ENCODE assay signal across 10 cellular contexts in genomic region chr7:124263232-124263827, GRCh38.
DNase-seq lines count a peak whose midpoint lies in the region; ATAC-seq, FAIRE-seq and TF ChIP-seq lines count a peak whose summit lies in the region.
"Had no signal": no experiment of that assay in that cellular context is flagged by ENCODE, and none has a peak within 500 bp of the region (broad histone marks: within the 10 kb centered on the region; RNA-seq: fewer than 3 reads in every experiment).

No MANE protein-coding gene starts in this region.

- no peaks in the 10 kb centered on the region for H3K36me3 ChIP-seq in GM23338 (ENCODE audit: insufficient read depth)
- H3K36me3 ChIP-seq in thyroid gland, result no peaks in the 10 kb centered on the region

- no peaks in the 10 kb centered on the region for H3K9me2 ChIP-seq in GM23338 (ENCODE audit: insufficient read depth)

- H3K36me3 Mint-ChIP-seq in GM23338 (ENCODE audit: low read depth), result no peaks in the 10 kb centered on the region
- no peaks in the 10 kb centered on the region for H3K36me3 Mint-ChIP-seq in activated naive CD8-positive, alpha-beta T cell treated with anti-CD3 and anti-CD28 coated beads, Interleukin-2, amount 50 U/mL, for 24 hours (ENCODE audit: low read depth)

- TF ChIP-seq POLR2A in thyroid gland (IDR thresholded peaks at IDR 0.05), result no peak
- TF ChIP-seq POLR2A in lower leg skin (IDR thresholded peaks at IDR 0.05), result no peak

- peak overlapping the region; percentile 24 for H3K4me2 ChIP-seq in GM23338

- peaks cover 34% of the 10 kb centered on the region for H3K4me1 ChIP-seq in GM23338 (ENCODE audit: insufficient read depth)
- no peaks in the 10 kb centered on the region for H3K4me1 ChIP-seq in thyroid gland

- DNase-seq in GM18507 (ENCODE audit: extremely low spot score, insufficient read length, low read depth), result no peak
- peak; percentile 68 for DNase-seq in GM23338 (ENCODE audit: low spot score)
- peak; percentile 37 for DNase-seq in HK-2 (ENCODE audit: unreplicated experiment)
- peak; percentile 4 for DNase-seq in fibroblast of pulmonary artery (ENCODE audit: low read depth)
- no peak for DNase-seq in thyroid gland
- no peak for DNase-seq in lower leg skin (ENCODE audit: low spot score in 2 of 2)
- DNase-seq in NCI-H2196 (lab: John Stamatoyannopoulos, UW; ENCODE audit: unreplicated experiment), result no peak
- DNase-seq in activated naive CD8-positive, alpha-beta T cell treated with anti-CD3 and anti-CD28 coated beads, Interleukin-2, amount 50 U/mL, for 24 hours, result no peak
- DNase-seq: foreskin melanocyte had no signal

- H3K9me3 Mint-ChIP-seq in GM23338, result no peaks in the 10 kb centered on the region
- H3K9me3 Mint-ChIP-seq in activated naive CD8-positive, alpha-beta T cell treated with anti-CD3 and anti-CD28 coated beads, Interleukin-2, amount 50 U/mL, for 24 hours, result no peaks in the 10 kb centered on the region

- no peaks in the 10 kb centered on the region for H4K20me1 ChIP-seq in GM23338 (replicated peaks; ENCODE audit: insufficient read depth)

- no peak overlapping the region for H3K4me3 Mint-ChIP-seq in GM23338
- H3K4me3 Mint-ChIP-seq in activated naive CD8-positive, alpha-beta T cell treated with anti-CD3 and anti-CD28 coated beads, Interleukin-2, amount 50 U/mL, for 24 hours, result no peak overlapping the region

- peak; percentile 42 for FAIRE-seq in GM18507 (lab: Jason Lieb, UNC)
- FAIRE-seq: TTC549 had no signal

- peak overlapping the region; percentile 91 for H3K27ac Mint-ChIP-seq in GM23338
- no peak overlapping the region for H3K27ac Mint-ChIP-seq in activated naive CD8-positive, alpha-beta T cell treated with anti-CD3 and anti-CD28 coated beads, Interleukin-2, amount 50 U/mL, for 24 hours

- peak overlapping the region; percentile 60 for H3K27ac ChIP-seq in GM23338 (ENCODE audit: low read depth)
- no peak overlapping the region for H3K27ac ChIP-seq in thyroid gland

- H3K27me3 Mint-ChIP-seq in GM23338 (ENCODE audit: insufficient read depth, low read depth, poor library complexity), result peaks cover 6% of the 10 kb centered on the region
- no peaks in the 10 kb centered on the region for H3K27me3 Mint-ChIP-seq in activated naive CD8-positive, alpha-beta T cell treated with anti-CD3 and anti-CD28 coated beads, Interleukin-2, amount 50 U/mL, for 24 hours

- H2AFZ ChIP-seq in GM23338, result no peak overlapping the region

- peaks cover 19% of the 10 kb centered on the region for H3K27me3 ChIP-seq in GM23338 (ENCODE audit: insufficient read depth)
- H3K27me3 ChIP-seq in thyroid gland, result no peaks in the 10 kb centered on the region

- intact Hi-C loops in thyroid gland (cut with DNase I), result no loop called here
- intact Hi-C loops in lower leg skin (cut with DNase I; ENCODE audit: low total_unique reads), result no loop called here

- TF ChIP-seq CTCF in GM23338 (conservative IDR thresholded peaks at IDR 0.05; ENCODE audit: low read depth in 2 of 2), result peak in 1 of 2 experiments; percentile 20; a peak in 1 of 4 replicates
- no peak for TF ChIP-seq CTCF in fibroblast of pulmonary artery (IDR thresholded peaks at IDR 0.05; ENCODE audit: low read length, missing control alignments)
- no peak for TF ChIP-seq CTCF in thyroid gland (IDR thresholded peaks at IDR 0.05)
- TF ChIP-seq CTCF in lower leg skin (IDR thresholded peaks at IDR 0.05), result no peak

- peaks cover 44% of the 10 kb centered on the region for H3K4me1 Mint-ChIP-seq in GM23338
- no peaks in the 10 kb centered on the region for H3K4me1 Mint-ChIP-seq in activated naive CD8-positive, alpha-beta T cell treated with anti-CD3 and anti-CD28 coated beads, Interleukin-2, amount 50 U/mL, for 24 hours

- no peaks in the 10 kb centered on the region for H3K9me3 ChIP-seq in thyroid gland

- peak; percentile 93 for ATAC-seq in GM23338
- no peak for ATAC-seq in activated naive CD8-positive, alpha-beta T cell treated with anti-CD3 and anti-CD28 coated beads, Interleukin-2, amount 50 U/mL, for 24 hours

- WGBS in thyroid gland, 2 donors, result 77 to 78% methylated on average over 4 of the region's 4 CpGs
- WGBS in lower leg skin, 2 donors, result 72 to 73% methylated on average over 4 of the region's 4 CpGs

- no peaks in the 10 kb centered on the region for H3F3A ChIP-seq in GM23338 (replicated peaks; ENCODE audit: low read depth)

- no peaks in the 10 kb centered on the region for H3K79me2 ChIP-seq in GM23338 (replicated peaks; ENCODE audit: insufficient read depth)

- no peak overlapping the region for H3K4me3 ChIP-seq in GM23338
- H3K4me3 ChIP-seq in fibroblast of pulmonary artery (replicated peaks; ENCODE audit: low read depth, low read length), result no peak overlapping the region
- H3K4me3 ChIP-seq in thyroid gland (replicated peaks in 1 of 3), result no peak overlapping the region
- no peak overlapping the region for H3K4me3 ChIP-seq in lower leg skin (ENCODE audit: low read depth, poor library complexity, severe bottlenecking)

TF ChIP-seq in GM23338, 12 proteins besides CTCF, POLR2A, EP300 and RAD21:
- TF ChIP-seq POLR2AphosphoS5 (IDR thresholded peaks at IDR 0.05; ENCODE audit: low read depth) (no peak), ZNF462 (CRISPR knock-in tag; IDR thresholded peaks at IDR 0.05) (peak; percentile 59; the same call in 1 of the 2 replicates)

Comparison
In these comparisons a context has a peak if more than half of its experiments do, and no peak if none do; other contexts are left out.
1. DNase-seq: peak in GM23338 (single experiment), HK-2 (single experiment) and fibroblast of pulmonary artery (single experiment); none in GM18507 (single experiment), thyroid gland (0 of 2), lower leg skin (0 of 2), NCI-H2196 (single experiment) and activated naive CD8-positive, alpha-beta T cell treated with anti-CD3 and anti-CD28 coated beads, Interleukin-2, amount 50 U/mL, for 24 hours (single experiment).